Comparison of ENCODE assay signal across 17 cellular contexts in genomic region chr3:118688396-118688884, GRCh38.
"Had no signal": no experiment of that assay in that cellular context is flagged by ENCODE, and none has a peak within 500 bp of the region (broad histone marks: within the 10 kb centered on the region; RNA-seq: fewer than 3 reads in every experiment).

No MANE protein-coding gene starts in this region.

- H3K27ac ChIP-seq: cardiac muscle cell, neutrophil, parathyroid adenoma, thyroid gland, vagina, WERI-Rb-1 had no signal

- H3K27me3 Mint-ChIP-seq: activated CD4-positive, alpha-beta memory T cell treated with anti-CD3 and anti-CD28 coated beads, Interleukin-2, amount 10 ng/mL, durations not matched to agents 7 days and 5 days; activated CD4-positive, alpha-beta T cell treated with anti-CD3 and anti-CD28 coated beads for 36 hours; activated T-cell treated with anti-CD3 and anti-CD28 coated beads, Interleukin-2, amount 50 U/mL, for 24 hours had no signal

- H3K9me3 ChIP-seq: neutrophil, thyroid gland, vagina had no signal

- H3K36me3 ChIP-seq: cardiac muscle cell, neutrophil, thyroid gland, vagina, WERI-Rb-1 had no signal

- H3K4me1 ChIP-seq: parathyroid adenoma, thyroid gland, vagina had no signal

- H3K9me3 Mint-ChIP-seq: activated CD4-positive, alpha-beta memory T cell treated with anti-CD3 and anti-CD28 coated beads, Interleukin-2, amount 10 ng/mL, durations not matched to agents 7 days and 5 days; activated T-cell treated with anti-CD3 and anti-CD28 coated beads, Interleukin-2, amount 50 U/mL, for 24 hours; endodermal cell had no signal

- H3K27ac Mint-ChIP-seq: activated CD4-positive, alpha-beta memory T cell treated with anti-CD3 and anti-CD28 coated beads, Interleukin-2, amount 10 ng/mL, durations not matched to agents 7 days and 5 days; activated CD4-positive, alpha-beta T cell treated with anti-CD3 and anti-CD28 coated beads for 36 hours; activated T-cell treated with anti-CD3 and anti-CD28 coated beads, Interleukin-2, amount 50 U/mL, for 24 hours; endodermal cell; naive thymus-derived CD8-positive, alpha-beta T cell; stimulated activated effector memory CD8-positive, alpha-beta T cell treated with anti-CD3 and anti-CD28 coated beads, Interleukin-12 subunit alpha, Interleukin-12 subunit beta, amount 100 ng/mL, for 72 hours had no signal

- H3K36me3 Mint-ChIP-seq: naive thymus-derived CD8-positive, alpha-beta T cell; stimulated activated effector memory CD8-positive, alpha-beta T cell treated with anti-CD3 and anti-CD28 coated beads, Interleukin-12 subunit alpha, Interleukin-12 subunit beta, amount 100 ng/mL, for 72 hours had no signal

- H3K27me3 ChIP-seq: cardiac muscle cell, neutrophil, thyroid gland, vagina had no signal

- H3K79me2 ChIP-seq: parathyroid adenoma had no signal

- H3K9ac ChIP-seq: parathyroid adenoma had no signal

- H3K4me3 ChIP-seq: cardiac muscle cell, thyroid gland, vagina had no signal

- H3K4me1 Mint-ChIP-seq: activated CD4-positive, alpha-beta memory T cell treated with anti-CD3 and anti-CD28 coated beads, Interleukin-2, amount 10 ng/mL, durations not matched to agents 7 days and 5 days; activated CD4-positive, alpha-beta T cell treated with anti-CD3 and anti-CD28 coated beads for 36 hours; naive thymus-derived CD8-positive, alpha-beta T cell; stimulated activated effector memory CD8-positive, alpha-beta T cell treated with anti-CD3 and anti-CD28 coated beads, Interleukin-12 subunit alpha, Interleukin-12 subunit beta, amount 100 ng/mL, for 72 hours had no signal

- H2AFZ ChIP-seq: parathyroid adenoma had no signal

- H3K4me3 Mint-ChIP-seq: activated CD4-positive, alpha-beta memory T cell treated with anti-CD3 and anti-CD28 coated beads, Interleukin-2, amount 10 ng/mL, durations not matched to agents 7 days and 5 days; activated CD4-positive, alpha-beta T cell treated with anti-CD3 and anti-CD28 coated beads for 36 hours; activated T-cell treated with anti-CD3 and anti-CD28 coated beads, Interleukin-2, amount 50 U/mL, for 24 hours; endodermal cell; naive thymus-derived CD8-positive, alpha-beta T cell; stimulated activated effector memory CD8-positive, alpha-beta T cell treated with anti-CD3 and anti-CD28 coated beads, Interleukin-12 subunit alpha, Interleukin-12 subunit beta, amount 100 ng/mL, for 72 hours had no signal

- DNase-seq: activated CD4-positive, alpha-beta memory T cell treated with anti-CD3 and anti-CD28 coated beads, Interleukin-2, amount 10 ng/mL, durations not matched to agents 7 days and 5 days; activated CD4-positive, alpha-beta T cell treated with anti-CD3 and anti-CD28 coated beads for 36 hours; activated naive CD4-positive, alpha-beta T cell treated with anti-CD3 and anti-CD28 coated beads, Interleukin-2, amount 50 U/mL, for 16 hours; activated T-cell treated with anti-CD3 and anti-CD28 coated beads, Interleukin-2, amount 50 U/mL, for 24 hours; endodermal cell; naive thymus-derived CD8-positive, alpha-beta T cell; stimulated activated CD4-positive, alpha-beta T cell treated with anti-CD3 and anti-CD28 coated beads, Interleukin-12 subunit alpha, Interleukin-12 subunit beta, amount 100 ng/mL, for 4 hours; stimulated activated CD4-positive, alpha-beta T cell treated with anti-CD3 and anti-CD28 coated beads, Interleukin-2, amount 100 ng/mL, for 24 hours; T-helper 9 cell; thyroid gland; WERI-Rb-1 had no signal

- ATAC-seq: activated CD4-positive, alpha-beta T cell treated with anti-CD3 and anti-CD28 coated beads for 36 hours; left lobe of liver; naive thymus-derived CD8-positive, alpha-beta T cell; stimulated activated effector memory CD8-positive, alpha-beta T cell treated with anti-CD3 and anti-CD28 coated beads, Interleukin-12 subunit alpha, Interleukin-12 subunit beta, amount 100 ng/mL, for 72 hours had no signal
